9 cellular contexts compared by ENCODE assay signal in genomic region chr20:4064118-4064962, GRCh38. TPM values are rescaled to one million over a fixed set of nuclear protein-coding genes. Genes with fewer than 3 reads are reported as not detected.
DNase-seq lines count a peak whose midpoint lies in the region; ATAC-seq and TF ChIP-seq lines count a peak whose summit lies in the region.
"Had no signal": no experiment of that assay in that cellular context is flagged by ENCODE, and none has a peak within 500 bp of the region (broad histone marks: within the 10 kb centered on the region; RNA-seq: fewer than 3 reads in every experiment).

No MANE protein-coding gene starts in this region.

- H3F3A ChIP-seq in SK-N-SH (replicated peaks; ENCODE audit: insufficient read depth): peaks cover 28% of the 10 kb centered on the region

- DNase-seq in NCI-H1092 treated with DMSO at 0.1 percent for 48 hours (lab: John Stamatoyannopoulos, UW): peak; percentile 8
- no peak for DNase-seq in NCI-H1092 (lab: John Stamatoyannopoulos, UW)
- peak; percentile 68 for DNase-seq in SK-N-SH
- DNase-seq in foreskin fibroblast: peak; percentile 97 to 99
- DNase-seq in osteocyte (ENCODE audit: extremely low spot score, unreplicated experiment): peak; percentile 90
- no peak for DNase-seq in OCI-M2 (lab: John Stamatoyannopoulos, UW; ENCODE audit: unreplicated experiment)
- DNase-seq in activated T-helper 2 cell treated with anti-CD3 and anti-CD28 coated beads, Interferon-gamma antibody, Interleukin-2, Interleukin-4, amounts not matched to agents 10 μg/mL and 5 μg/mL and 100 μg/mL, durations not matched to agents 14 hours and 24 hours and 36 hours (ENCODE audit: low spot score): no peak

- H3K4me1 Mint-ChIP-seq in osteocyte (ENCODE audit: unreplicated experiment): peaks cover 52% of the 10 kb centered on the region
- H3K4me1 Mint-ChIP-seq in activated T-helper 2 cell treated with anti-CD3 and anti-CD28 coated beads, Interferon-gamma antibody, Interleukin-2, Interleukin-4, amounts not matched to agents 10 μg/mL and 5 μg/mL and 100 μg/mL, durations not matched to agents 14 hours and 24 hours and 36 hours (ENCODE audit: low read depth): peaks cover 68% of the 10 kb centered on the region

- ATAC-seq in HG03520 (IDR thresholded peaks at IDR 0.05; ENCODE audit: unreplicated experiment): no peak

- peak overlapping the region; percentile 92 for H3K27ac Mint-ChIP-seq in osteocyte (ENCODE audit: unreplicated experiment)
- H3K27ac Mint-ChIP-seq in activated T-helper 2 cell treated with anti-CD3 and anti-CD28 coated beads, Interferon-gamma antibody, Interleukin-2, Interleukin-4, amounts not matched to agents 10 μg/mL and 5 μg/mL and 100 μg/mL, durations not matched to agents 14 hours and 24 hours and 36 hours: no peak overlapping the region
- H3K27ac Mint-ChIP-seq: B cell had no signal

- H3K79me2 ChIP-seq in SK-N-SH (ENCODE audit: insufficient read depth): no peaks in the 10 kb centered on the region; the same call in 1 of the 2 replicates

- H2AFZ ChIP-seq in SK-N-SH (ENCODE audit: low read depth): peak overlapping the region; percentile 66; the same call in 1 of the 2 replicates

- TF ChIP-seq RAD21 in SK-N-SH (IDR thresholded peaks at IDR 0.05; ENCODE audit: low read length): no peak

- H4K20me1 ChIP-seq in SK-N-SH (ENCODE audit: insufficient read depth): no peaks in the 10 kb centered on the region

- H3K27me3 ChIP-seq in SK-N-SH (ENCODE audit: insufficient read depth): no peaks in the 10 kb centered on the region

- peak overlapping the region; percentile 85 to 94 for H3K27ac ChIP-seq in SK-N-SH (ENCODE audit: low read depth in 2 of 2, low read length in 1 of 2)

- peak overlapping the region; percentile 22 for H3K4me3 Mint-ChIP-seq in osteocyte (ENCODE audit: unreplicated experiment)
- no peak overlapping the region for H3K4me3 Mint-ChIP-seq in activated T-helper 2 cell treated with anti-CD3 and anti-CD28 coated beads, Interferon-gamma antibody, Interleukin-2, Interleukin-4, amounts not matched to agents 10 μg/mL and 5 μg/mL and 100 μg/mL, durations not matched to agents 14 hours and 24 hours and 36 hours (ENCODE audit: low read depth)
- H3K4me3 Mint-ChIP-seq: B cell had no signal

- H3K9me3 ChIP-seq in SK-N-SH: no peaks in the 10 kb centered on the region

- 0 out of 4 replicates have a peak overlapping the region, but pooled peaks of 1 of the 2 experiments have one; percentile 25 for H3K4me3 ChIP-seq in SK-N-SH (ENCODE audit: low read depth in 2 of 2, low read length in 1 of 2)
- H3K4me3 ChIP-seq in foreskin fibroblast (ENCODE audit: low read depth in 1 of 2, low read length in 2 of 2): no peak overlapping the region

- H3K36me3 ChIP-seq in SK-N-SH (replicated peaks in 1 of 2; ENCODE audit: control insufficient read depth in 1 of 2, insufficient read depth in 2 of 2, low read length in 1 of 2): no peaks in the 10 kb centered on the region

- H3K4me1 ChIP-seq in SK-N-SH (ENCODE audit: control insufficient read depth in 1 of 2, insufficient read depth in 2 of 2, low read depth in 1 of 2, low read length in 1 of 2): peaks cover 19 to 43% of the 10 kb centered on the region in 2 experiments; a peak in 3 of 4 replicates

- H3K9me3 Mint-ChIP-seq in osteocyte (ENCODE audit: unreplicated experiment): no peaks in the 10 kb centered on the region
- no peaks in the 10 kb centered on the region for H3K9me3 Mint-ChIP-seq in activated T-helper 2 cell treated with anti-CD3 and anti-CD28 coated beads, Interferon-gamma antibody, Interleukin-2, Interleukin-4, amounts not matched to agents 10 μg/mL and 5 μg/mL and 100 μg/mL, durations not matched to agents 14 hours and 24 hours and 36 hours

- H3K36me3 Mint-ChIP-seq in osteocyte (ENCODE audit: unreplicated experiment): no peaks in the 10 kb centered on the region
- H3K36me3 Mint-ChIP-seq in activated T-helper 2 cell treated with anti-CD3 and anti-CD28 coated beads, Interferon-gamma antibody, Interleukin-2, Interleukin-4, amounts not matched to agents 10 μg/mL and 5 μg/mL and 100 μg/mL, durations not matched to agents 14 hours and 24 hours and 36 hours (ENCODE audit: low read depth): no peaks in the 10 kb centered on the region

- H3K4me2 ChIP-seq in SK-N-SH: peak overlapping the region; percentile 76

- intact Hi-C loops in activated T-helper 2 cell treated with anti-CD3 and anti-CD28 coated beads, Interferon-gamma antibody, Interleukin-2, Interleukin-4, amounts not matched to agents 10 μg/mL and 5 μg/mL and 100 μg/mL, durations not matched to agents 14 hours and 24 hours and 36 hours (cut with micrococcal nuclease): no loop called here

- H3K27me3 Mint-ChIP-seq in osteocyte (ENCODE audit: unreplicated experiment): no peaks in the 10 kb centered on the region
- no peaks in the 10 kb centered on the region for H3K27me3 Mint-ChIP-seq in activated T-helper 2 cell treated with anti-CD3 and anti-CD28 coated beads, Interferon-gamma antibody, Interleukin-2, Interleukin-4, amounts not matched to agents 10 μg/mL and 5 μg/mL and 100 μg/mL, durations not matched to agents 14 hours and 24 hours and 36 hours (ENCODE audit: low read depth)
- H3K27me3 Mint-ChIP-seq: B cell had no signal

- POLR2A ChIA-PET in SK-N-SH (lab: Yijun Ruan, JAX): no interaction called here

- TF ChIP-seq CTCF in SK-N-SH (IDR thresholded peaks at IDR 0.05) (no peak), foreskin fibroblast (IDR thresholded peaks at IDR 0.05; ENCODE audit: low read depth, low read length) (no peak), osteocyte (IDR thresholded peaks at IDR 0.05) (no peak)

- TF ChIP-seq EP300 in SK-N-SH (IDR thresholded peaks at IDR 0.05; ENCODE audit: borderline replicate concordance in 1 of 2, low read depth in 1 of 2, low read length in 1 of 2): peak in 1 of 2 experiments; percentile 83; a peak in 2 of 4 replicates

- WGBS in SK-N-SH (ENCODE audit: low lambda C conversion rate): 42% methylated on average over 12 of the region's 13 CpGs

- CTCF ChIA-PET in SK-N-SH (lab: Yijun Ruan, JAX): interaction anchor here (1.3 to 1.5 kb wide), 2 partner anchors 11 to 278 kb away, joined by 4 to 5 read pairs; partner anchors contain the start of gene CENPB

- H3K9ac ChIP-seq in SK-N-SH: peak overlapping the region; percentile 62

- H3K9me2 ChIP-seq in SK-N-SH: no peaks in the 10 kb centered on the region

TF ChIP-seq in SK-N-SH, 30 proteins besides CTCF, POLR2A, EP300 and RAD21 (continues in another document):
- peak; percentile 56; the same call in 1 of the 2 replicates for TF ChIP-seq FOXM1 (IDR thresholded peaks at IDR 0.05; ENCODE audit: low read depth)
- peak; percentile 77; the same call in 1 of the 2 replicates for TF ChIP-seq SIN3A (IDR thresholded peaks at IDR 0.05; ENCODE audit: borderline replicate concordance, low read depth, low read length)
- no peak for TF ChIP-seq USF1 (IDR thresholded peaks at IDR 0.05; ENCODE audit: borderline replicate concordance, low read depth)
- TF ChIP-seq NRF1 (IDR thresholded peaks at IDR 0.05; ENCODE audit: low read depth, low read length): no peak
- peak; percentile 59 for TF ChIP-seq FOSL2 (IDR thresholded peaks at IDR 0.05; ENCODE audit: borderline replicate concordance, low read depth)
- TF ChIP-seq CHD2 (IDR thresholded peaks at IDR 0.05; ENCODE audit: low read length, partially characterized antibody): no peak
- TF ChIP-seq USF2 (IDR thresholded peaks at IDR 0.05; ENCODE audit: borderline replicate concordance, low read depth, low read length): no peak
- TF ChIP-seq ZBTB33 (IDR thresholded peaks at IDR 0.05; ENCODE audit: borderline replicate concordance, low read depth): no peak
- TF ChIP-seq RFX5 (IDR thresholded peaks at IDR 0.05; ENCODE audit: low read length): no peak
- peak; percentile 28; the same call in 1 of the 2 replicates for TF ChIP-seq YY1 (IDR thresholded peaks at IDR 0.05; ENCODE audit: low read depth)
- TF ChIP-seq RXRA (IDR thresholded peaks at IDR 0.05; ENCODE audit: borderline replicate concordance, low read depth): peak; percentile 78
- 0 out of 2 replicates have a peak, but pooled peaks have one; percentile 6 for TF ChIP-seq RCOR1 (IDR thresholded peaks at IDR 0.05; ENCODE audit: low read length)
- TF ChIP-seq ELF1 (IDR thresholded peaks at IDR 0.05): peak; percentile 79

RNA-seq across cellular contexts. Expression of gene RNF24, which starts 49.0 kb away (rescaled TPM):
- polyA plus RNA-seq in SK-N-SH (2012; rRNA removed): 6.9 and 7.9 TPM in 2 replicates
- polyA plus RNA-seq in SK-N-SH (2012; cell fraction: cytosol; rRNA removed): 7.3 and 8.1 TPM in 2 replicates
- 9.7 and 9.9 TPM in 2 replicates for polyA plus RNA-seq in SK-N-SH (2012; cell fraction: nucleus; rRNA removed)
- total RNA-seq in osteocyte: 17.5 and 18.5 TPM in 2 replicates
- 15.8 and 17.7 TPM in 2 replicates for total RNA-seq in activated T-helper 2 cell treated with anti-CD3 and anti-CD28 coated beads, Interferon-gamma antibody, Interleukin-2, Interleukin-4, amounts not matched to agents 10 μg/mL and 5 μg/mL and 100 μg/mL, durations not matched to agents 14 hours and 24 hours and 36 hours

Comparison
In these comparisons a context has a peak if more than half of its experiments do, and no peak if none do; other contexts are left out.
1. DNase-seq: peak in NCI-H1092 treated with DMSO at 0.1 percent for 48 hours (single experiment), SK-N-SH (single experiment), foreskin fibroblast (2 of 2) and osteocyte (single experiment); none in NCI-H1092 (single experiment), OCI-M2 (single experiment) and activated T-helper 2 cell treated with anti-CD3 and anti-CD28 coated beads, Interferon-gamma antibody, Interleukin-2, Interleukin-4, amounts not matched to agents 10 μg/mL and 5 μg/mL and 100 μg/mL, durations not matched to agents 14 hours and 24 hours and 36 hours (single experiment).